In genomic region chr7:132861424-132861823, GRCh38 we compare ENCODE assay signal across 35 cellular contexts.
"Had no signal": no experiment of that assay in that cellular context is flagged by ENCODE, and none has a peak within 500 bp of the region (broad histone marks: within the 10 kb centered on the region; RNA-seq: fewer than 3 reads in every experiment).

No MANE protein-coding gene starts in this region.

- H3K27ac ChIP-seq: KMS-11 had no signal

- H3K4me3 ChIP-seq: MG63 had no signal

- H3K27me3 ChIP-seq: MG63 had no signal

- H3K36me3 ChIP-seq: MG63 had no signal

- DNase-seq: Karpas-422, Kasumi-1, KG1, MG63, MM.1S, MV-4-11, NCI-H1048, NCI-H1092, NCI-H1092 treated with DMSO at 0.1 percent for 48 hours, NCI-H1105, NCI-H1105 treated with DMSO at 0.1 percent for 48 hours, NCI-H1417, NCI-H1417 treated with DMSO at 0.1 percent for 48 hours, NCI-H1436, NCI-H1436 treated with DMSO at 0.1 percent for 48 hours, NCI-H146, NCI-H1694, NCI-H1694 treated with DMSO at 0.1 percent for 48 hours, NCI-H187, NCI-H187 treated with DMSO at 0.1 percent for 48 hours, NCI-H1930, NCI-H2029, NCI-H2029 treated with DMSO at 0.1 percent for 48 hours, NCI-H2081, NCI-H2081 treated with DMSO at 0.1 percent for 48 hours, NCI-H2107, NCI-H2171, NCI-H2171 treated with DMSO at 0.1 percent for 48 hours, NCI-H2227 treated with DMSO at 0.1 percent for 48 hours, NCI-H226, NCI-H345, NCI-H446, NCI-H446 treated with DMSO at 0.1 percent for 48 hours, NCI-H510A had no signal
